Comparison of ENCODE assay signal across 20 cellular contexts in the genomic region with DNA sequence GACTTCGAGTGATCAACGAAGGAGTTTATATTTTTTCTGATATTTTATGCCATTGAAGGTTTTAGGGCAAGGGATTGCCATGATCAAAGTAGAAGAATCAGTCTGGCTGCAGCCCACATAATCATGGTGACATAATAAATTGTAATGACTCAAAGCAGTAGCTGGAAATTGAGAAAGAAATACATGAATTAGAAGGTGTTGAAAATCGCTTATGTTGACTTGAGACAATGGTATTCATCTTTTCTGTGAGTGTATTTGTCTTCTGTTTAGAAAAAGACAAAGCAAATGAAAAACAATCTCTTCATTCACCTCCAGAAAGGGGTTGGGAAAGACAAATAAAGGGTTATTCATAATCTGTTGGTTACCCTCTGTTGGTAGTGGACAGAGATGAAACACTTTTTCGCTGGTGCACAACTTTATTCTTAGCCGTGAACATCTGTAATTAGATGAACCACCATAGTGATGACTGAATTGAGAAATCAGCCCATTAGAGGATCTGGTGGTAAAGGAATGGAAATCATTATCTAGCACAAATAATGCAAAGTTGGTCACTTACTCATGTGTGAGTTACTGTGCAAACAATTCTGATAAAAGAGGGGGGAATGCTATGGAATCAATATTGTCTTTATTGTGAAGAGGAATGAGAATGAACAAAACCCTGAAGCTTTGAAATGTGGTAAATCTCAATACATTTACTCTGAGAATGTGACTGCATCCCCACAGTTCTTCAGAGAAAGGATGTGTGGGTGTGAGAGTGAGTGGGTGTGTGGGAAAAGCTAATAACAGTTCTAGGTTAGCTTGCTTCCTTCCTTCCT.
DNase-seq lines count a peak whose midpoint lies in the region; ATAC-seq and TF ChIP-seq lines count a peak whose summit lies in the region.
"Had no signal": no experiment of that assay in that cellular context is flagged by ENCODE, and none has a peak within 500 bp of the region (broad histone marks: within the 10 kb centered on the region; RNA-seq: fewer than 3 reads in every experiment).

No MANE protein-coding gene starts in this region.

- no peaks in the 10 kb centered on the region for H3K27me3 ChIP-seq in GM23248 (replicated peaks; ENCODE audit: insufficient read depth)
- H3K27me3 ChIP-seq: breast epithelium, suprapubic skin had no signal

- no peak overlapping the region for H2AFZ ChIP-seq in GM23248

- H3K9ac ChIP-seq in GM23248: no peak overlapping the region

- peak; percentile 62 for DNase-seq in AG10803 (ENCODE audit: low read depth)
- peak; percentile 73 for DNase-seq in GM23248
- DNase-seq in astrocyte of the hippocampus (ENCODE audit: low read depth, low spot score): peak; percentile 35
- DNase-seq in kidney glomerular epithelial cell (lab: John Stamatoyannopoulos, UW): peak; percentile 61
- DNase-seq in amygdala (lab: John Stamatoyannopoulos, UW): no peak
- no peak for DNase-seq in activated naive CD4-positive, alpha-beta T cell treated with Interleukin-2 at 50 U/mL for 16 hours
- DNase-seq: activated CD4-positive, alpha-beta T cell treated with anti-CD3 and anti-CD28 coated beads for 48 hours; activated naive CD8-positive, alpha-beta T cell treated with anti-CD3 and anti-CD28 coated beads for 36 hours; CD8-positive, alpha-beta T cell; HCEC 1CT; kidney; NCI-H1105 treated with DMSO at 0.1 percent for 48 hours; NCI-H2107; NCI-H510A; Right ventricle myocardium superior had no signal

- peaks cover 36% of the 10 kb centered on the region for H3K4me1 ChIP-seq in GM23248 (ENCODE audit: insufficient read depth)
- H3K4me1 ChIP-seq: breast epithelium, suprapubic skin had no signal

- TF ChIP-seq CTCF in AG10803 (conservative IDR thresholded peaks at IDR 0.05; ENCODE audit: low read length): no peak

- H3K79me2 ChIP-seq in GM23248 (ENCODE audit: insufficient read depth): no peaks in the 10 kb centered on the region; the same call in 1 of the 2 replicates

- no peaks in the 10 kb centered on the region for H3K9me3 ChIP-seq in GM23248 (ENCODE audit: low read depth)
- H3K9me3 ChIP-seq: breast epithelium, suprapubic skin had no signal

- H3K9me2 ChIP-seq in GM23248 (ENCODE audit: insufficient read depth): no peaks in the 10 kb centered on the region

- in situ Hi-C loops in GM23248 (cut with MboI): no loop called here

- peaks cover 34% of the 10 kb centered on the region for H3F3A ChIP-seq in GM23248 (ENCODE audit: insufficient read depth)

- no peaks in the 10 kb centered on the region for H4K20me1 ChIP-seq in GM23248 (ENCODE audit: insufficient read depth)

- peak overlapping the region; percentile 37 for H3K27ac ChIP-seq in GM23248
- H3K27ac ChIP-seq: breast epithelium, coronary artery, suprapubic skin had no signal

- peak overlapping the region; percentile 49 for H3K4me2 ChIP-seq in GM23248 (ENCODE audit: unreplicated experiment)

- no peak for ATAC-seq in GM18907 (IDR thresholded peaks at IDR 0.05; ENCODE audit: unreplicated experiment)
- ATAC-seq: activated T-helper 17 cell treated with anti-CD3 and anti-CD28 coated beads, Interleukin-2, amount 50 U/mL, for 72 hours; CD8-positive, alpha-beta T cell had no signal

- WGBS in GM23248 (ENCODE audit: low coverage in 1 of 2, low lambda C conversion rate in 2 of 2, missing lambda C conversion rate in 2 of 2), 2 experiments: 52 to 59% methylated on average over 5 of the region's 5 CpGs

- no peaks in the 10 kb centered on the region for H3K36me3 ChIP-seq in GM23248 (ENCODE audit: low read depth)
- H3K36me3 ChIP-seq: breast epithelium, suprapubic skin had no signal

- H3K4me3 ChIP-seq in AG10803 (ENCODE audit: low read length): no peak overlapping the region
- peak overlapping the region; percentile 24 for H3K4me3 ChIP-seq in GM23248
- H3K4me3 ChIP-seq: breast epithelium, coronary artery, suprapubic skin had no signal

Comparison
In these comparisons a context has a peak if more than half of its experiments do, and no peak if none do; other contexts are left out.
1. DNase-seq: peak in AG10803 (single experiment), GM23248 (single experiment), astrocyte of the hippocampus (single experiment) and kidney glomerular epithelial cell (single experiment); none in amygdala (0 of 56) and activated naive CD4-positive, alpha-beta T cell treated with Interleukin-2 at 50 U/mL for 16 hours (single experiment).